Comparison of ENCODE assay signal across 31 cellular contexts in the genomic region with DNA sequence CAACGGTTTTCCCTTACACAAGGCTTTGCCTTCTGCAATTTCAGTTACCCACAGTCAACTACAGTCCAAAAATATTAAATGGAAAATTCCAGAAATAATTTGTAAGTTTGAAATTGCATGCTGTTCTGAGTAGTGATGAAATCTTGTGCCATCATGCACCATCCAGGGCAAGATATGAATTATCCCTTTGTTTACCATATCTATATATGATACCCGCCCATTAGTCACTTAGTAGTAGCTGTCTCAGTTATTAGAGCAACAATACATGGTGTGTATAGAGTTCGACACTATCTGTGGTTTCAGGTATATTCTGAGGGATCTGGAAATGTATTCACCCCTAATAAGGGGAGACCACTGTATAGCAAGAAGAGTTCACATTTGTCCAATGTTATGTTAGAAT. TPM values are rescaled to one million over a fixed set of nuclear protein-coding genes. Genes with fewer than 3 reads are reported as not detected.
DNase-seq lines count a peak whose midpoint lies in the region; ATAC-seq, FAIRE-seq and TF ChIP-seq lines count a peak whose summit lies in the region.
"Had no signal": no experiment of that assay in that cellular context is flagged by ENCODE, and none has a peak within 500 bp of the region (broad histone marks: within the 10 kb centered on the region; RNA-seq: fewer than 3 reads in every experiment).

No MANE protein-coding gene starts in this region.

- H3K4me1 ChIP-seq in Peyer's patch: peaks cover 0 to 7% (median 2%) of the 10 kb centered on the region in 4 donors
- H3K4me1 ChIP-seq: right lobe of liver had no signal

- H3K27me3 ChIP-seq in Peyer's patch: no peaks in the 10 kb centered on the region
- H3K27me3 ChIP-seq: brain microvascular endothelial cell, heart right ventricle, right lobe of liver, SJCRH30 had no signal

- POLR2A ChIA-PET in activated CD4-positive, alpha-beta T cell treated with anti-CD3 and anti-CD28 coated beads for 36 hours (lab: Charles Lee): no interaction called here
- POLR2A ChIA-PET in naive thymus-derived CD8-positive, alpha-beta T cell (lab: Charles Lee): no interaction called here

- ATAC-seq in activated CD4-positive, alpha-beta T cell treated with anti-CD3 and anti-CD28 coated beads for 36 hours: peak; percentile 23
- ATAC-seq in naive thymus-derived CD8-positive, alpha-beta T cell: no peak
- ATAC-seq: heart right ventricle, K562, right lobe of liver, T-cell had no signal

- no peak overlapping the region for H3K4me3 ChIP-seq in Peyer's patch
- H3K4me3 ChIP-seq: heart right ventricle, K562, lung, right lobe of liver, SJCRH30 had no signal

- H3K27me3 Mint-ChIP-seq in activated CD4-positive, alpha-beta T cell treated with anti-CD3 and anti-CD28 coated beads for 36 hours: no peaks in the 10 kb centered on the region
- no peaks in the 10 kb centered on the region for H3K27me3 Mint-ChIP-seq in chondrocyte (ENCODE audit: low read depth)
- H3K27me3 Mint-ChIP-seq in naive thymus-derived CD8-positive, alpha-beta T cell: no peaks in the 10 kb centered on the region
- H3K27me3 Mint-ChIP-seq: activated CD4-positive, alpha-beta memory T cell treated with anti-CD3 and anti-CD28 coated beads, Interleukin-2, amount 10 ng/mL, durations not matched to agents 7 days and 5 days; progenitor cell of endocrine pancreas; T-cell had no signal

- intact Hi-C loops in activated CD4-positive, alpha-beta T cell treated with anti-CD3 and anti-CD28 coated beads for 36 hours (cut with DNase I, micrococcal nuclease): no loop called here

- no peak overlapping the region for H3K27ac ChIP-seq in Peyer's patch
- H3K27ac ChIP-seq: 22Rv1, brain microvascular endothelial cell, heart right ventricle, right lobe of liver, SJCRH30 had no signal

- H3K4me3 Mint-ChIP-seq in activated CD4-positive, alpha-beta T cell treated with anti-CD3 and anti-CD28 coated beads for 36 hours: no peak overlapping the region
- H3K4me3 Mint-ChIP-seq in chondrocyte (ENCODE audit: unreplicated experiment): no peak overlapping the region
- peak overlapping the region in 5 of 10 donors; percentile 2 to 70 (median 15) for H3K4me3 Mint-ChIP-seq in naive thymus-derived CD8-positive, alpha-beta T cell
- H3K4me3 Mint-ChIP-seq: activated CD4-positive, alpha-beta memory T cell treated with anti-CD3 and anti-CD28 coated beads, Interleukin-2, amount 10 ng/mL, durations not matched to agents 7 days and 5 days; CD14-positive monocyte; H9; T-cell had no signal

- no peaks in the 10 kb centered on the region for H3K36me3 ChIP-seq in Peyer's patch
- H3K36me3 ChIP-seq: brain microvascular endothelial cell, heart right ventricle, right lobe of liver had no signal

- peak overlapping the region; percentile 1 for H3K27ac Mint-ChIP-seq in activated CD4-positive, alpha-beta T cell treated with anti-CD3 and anti-CD28 coated beads for 36 hours
- H3K27ac Mint-ChIP-seq in chondrocyte (ENCODE audit: unreplicated experiment): peak overlapping the region; percentile 67
- H3K27ac Mint-ChIP-seq in naive thymus-derived CD8-positive, alpha-beta T cell: peak overlapping the region in 8 of 10 donors; percentile 4 to 81 (median 62)
- H3K27ac Mint-ChIP-seq: activated CD4-positive, alpha-beta memory T cell treated with anti-CD3 and anti-CD28 coated beads, Interleukin-2, amount 10 ng/mL, durations not matched to agents 7 days and 5 days; H9; progenitor cell of endocrine pancreas had no signal

- TF ChIP-seq POLR2A in GM12891 (IDR thresholded peaks at IDR 0.05; ENCODE audit: low read depth, low read length) (no peak), Peyer's patch (IDR thresholded peaks at IDR 0.05) (no peak)

- CTCF ChIA-PET in activated CD4-positive, alpha-beta T cell treated with anti-CD3 and anti-CD28 coated beads for 36 hours (lab: Charles Lee): no interaction called here

- H3K9me3 ChIP-seq in Peyer's patch: no peaks in the 10 kb centered on the region
- H3K9me3 ChIP-seq: heart right ventricle, right lobe of liver had no signal

- TF ChIP-seq CTCF in chondrocyte (IDR thresholded peaks at IDR 0.05): no peak
- no peak for TF ChIP-seq CTCF in Peyer's patch (IDR thresholded peaks at IDR 0.05)

- peaks cover 51% of the 10 kb centered on the region for H3K4me1 Mint-ChIP-seq in activated CD4-positive, alpha-beta T cell treated with anti-CD3 and anti-CD28 coated beads for 36 hours
- H3K4me1 Mint-ChIP-seq in chondrocyte (ENCODE audit: low read depth): peaks cover 56% of the 10 kb centered on the region
- peaks cover 24 to 74% (median 53%) of the 10 kb centered on the region in 4 donors for H3K4me1 Mint-ChIP-seq in naive thymus-derived CD8-positive, alpha-beta T cell

- peak; percentile 75 for FAIRE-seq in GM12891 (lab: Jason Lieb, UNC)
- FAIRE-seq: K562, RCC 7860 had no signal

- H3K9me3 Mint-ChIP-seq in activated CD4-positive, alpha-beta T cell treated with anti-CD3 and anti-CD28 coated beads for 36 hours (ENCODE audit: low read depth): peaks cover 3% of the 10 kb centered on the region
- no peaks in the 10 kb centered on the region for H3K9me3 Mint-ChIP-seq in chondrocyte (ENCODE audit: low read depth)
- H3K9me3 Mint-ChIP-seq in naive thymus-derived CD8-positive, alpha-beta T cell: peaks cover 0 to 4% (median 0%) of the 10 kb centered on the region in 9 donors
- H3K9me3 Mint-ChIP-seq: T-cell had no signal

- H3K36me3 Mint-ChIP-seq in activated CD4-positive, alpha-beta T cell treated with anti-CD3 and anti-CD28 coated beads for 36 hours (ENCODE audit: low read depth): peaks cover 22% of the 10 kb centered on the region
- no peaks in the 10 kb centered on the region for H3K36me3 Mint-ChIP-seq in chondrocyte (ENCODE audit: low read depth)
- peaks cover 0 to 29% (median 4%) of the 10 kb centered on the region in 3 donors for H3K36me3 Mint-ChIP-seq in naive thymus-derived CD8-positive, alpha-beta T cell

- DNase-seq in activated CD4-positive, alpha-beta T cell treated with anti-CD3 and anti-CD28 coated beads for 36 hours: no peak
- DNase-seq in activated CD4-positive, alpha-beta T cell treated with anti-CD3 and anti-CD28 coated beads for 1 hour: no peak
- no peak for DNase-seq in GM12891 (ENCODE audit: insufficient read length, low spot score)
- no peak for DNase-seq in chondrocyte (ENCODE audit: low spot score)
- DNase-seq in naive thymus-derived CD8-positive, alpha-beta T cell: no peak
- DNase-seq in Peyer's patch: no peak
- DNase-seq in stimulated activated CD4-positive, alpha-beta T cell treated with anti-CD3 and anti-CD28 coated beads, Interleukin-4, amount 100 ng/mL, for 4 hours: no peak
- DNase-seq in COR-L47 (lab: John Stamatoyannopoulos, UW): no peak
- DNase-seq: activated CD4-positive, alpha-beta memory T cell treated with anti-CD3 and anti-CD28 coated beads, Interleukin-2, amount 10 ng/mL, durations not matched to agents 7 days and 5 days; activated gamma-delta T cell treated with Interleukin-2 at 50 U/mL for 16 hours; amniotic stem cell; brain microvascular endothelial cell; DMS53; effector CD4-positive, alpha-beta T cell; GF-D8; H9; heart right ventricle; NCI-H1092 treated with DMSO at 0.1 percent for 48 hours; NCI-H2029; NCI-H2227 treated with DMSO at 0.1 percent for 48 hours; NCI-H69; right lobe of liver; SJCRH30; stimulated activated CD4-positive, alpha-beta T cell treated with anti-CD3 and anti-CD28 coated beads, Interleukin-2, amount 100 ng/mL, for 48 hours; T-cell had no signal

TF ChIP-seq in GM12891, 5 proteins besides CTCF, POLR2A, EP300 and RAD21:
- TF ChIP-seq POU2F2 (IDR thresholded peaks at IDR 0.05; ENCODE audit: low read depth, low read length) (no peak), POLR2AphosphoS5 (IDR thresholded peaks at IDR 0.05; ENCODE audit: low read depth, low read length) (no peak), SPI1 (IDR thresholded peaks at IDR 0.05; ENCODE audit: low read depth, low read length) (no peak), PAX5 (IDR thresholded peaks at IDR 0.05; ENCODE audit: insufficient read depth, low read length, severe bottlenecking) (no peak), TAF1 (IDR thresholded peaks at IDR 0.05; ENCODE audit: low read depth, low read length) (no peak)
TF ChIP-seq in GM12891: peak in this region for 0.

RNA-seq across cellular contexts. Expression of a gene that starts 29.4 kb away (rescaled TPM):
- total RNA-seq in activated CD4-positive, alpha-beta T cell treated with anti-CD3 and anti-CD28 coated beads for 36 hours: 10 to 100 TPM; 44.8 to 52.3 TPM
- polyA plus RNA-seq in GM12891 (2012; ENCODE audit: low read depth, missing spikeins): 26.3 TPM
- total RNA-seq in chondrocyte (58.6 to 64.3 TPM (median 63.8 TPM) in 3 replicates), Peyer's patch (100 to 1,000 TPM; 116 to 218 (median 152) TPM)
- total RNA-seq in naive thymus-derived CD8-positive, alpha-beta T cell: 100 to 1,000 TPM; 127 to 135 TPM
- 10 to 100 TPM; 50.3 to 53.8 (median 50.9) TPM for polyA plus RNA-seq in naive thymus-derived CD8-positive, alpha-beta T cell

Comparison
In these comparisons a context has a peak if more than half of its experiments do, and no peak if none do; other contexts are left out.
1. H3K27ac Mint-ChIP-seq: peak in every context shown above with its lines; median percentile 67 in chondrocyte; 62 in naive thymus-derived CD8-positive, alpha-beta T cell; 1 in activated CD4-positive, alpha-beta T cell treated with anti-CD3 and anti-CD28 coated beads for 36 hours.